Comparison of ENCODE assay signal across 28 cellular contexts in the genomic region with DNA sequence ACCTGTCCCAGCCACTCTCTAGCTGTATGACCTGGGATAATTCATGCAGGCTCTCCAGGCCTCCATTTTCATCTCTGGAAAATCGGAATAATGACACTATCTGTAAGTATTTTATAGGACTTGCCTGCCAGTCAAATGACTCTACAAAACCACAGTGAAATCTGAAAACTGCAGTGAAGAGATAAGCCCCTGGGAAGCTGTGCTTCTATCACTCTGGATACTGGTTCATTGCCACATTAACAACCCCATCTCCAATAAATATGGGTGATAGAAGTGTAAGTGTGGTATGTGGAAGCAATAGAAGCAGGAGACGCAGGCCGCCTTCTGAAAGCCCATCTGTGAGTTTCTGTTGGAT.
"Had no signal": no experiment of that assay in that cellular context is flagged by ENCODE, and none has a peak within 500 bp of the region (broad histone marks: within the 10 kb centered on the region; RNA-seq: fewer than 3 reads in every experiment).

No MANE protein-coding gene starts in this region.

- H3K4me3 ChIP-seq: body of pancreas, esophagus squamous epithelium, gastroesophageal sphincter, heart right ventricle, hepatocyte had no signal

- H3K4me2 ChIP-seq: hepatocyte had no signal

- H3K36me3 ChIP-seq: heart right ventricle had no signal

- H3K27me3 ChIP-seq: body of pancreas, esophagus squamous epithelium, gastroesophageal sphincter, hepatocyte had no signal

- ATAC-seq: activated CD8-positive, alpha-beta memory T cell treated with anti-CD3 and anti-CD28 coated beads, Interleukin-2, amount 10 ng/mL, durations not matched to agents 7 days and 5 days; activated CD8-positive, alpha-beta T cell treated with anti-CD3 and anti-CD28 coated beads, Interleukin-2, amount 10 ng/mL, durations not matched to agents 7 days and 5 days; body of pancreas; effector memory CD8-positive, alpha-beta T cell; gastroesophageal sphincter; heart right ventricle; WTC11 had no signal

- H3K27ac ChIP-seq: body of pancreas, gastroesophageal sphincter, heart right ventricle, hepatocyte had no signal

- H2AFZ ChIP-seq: hepatocyte had no signal

- FAIRE-seq: colon had no signal

- H3K9me3 ChIP-seq: body of pancreas, esophagus squamous epithelium had no signal

- DNase-seq: activated CD4-positive, alpha-beta memory T cell treated with anti-CD3 and anti-CD28 coated beads for 36 hours; activated CD4-positive, alpha-beta T cell treated with anti-CD3 and anti-CD28 coated beads for 1 hour; activated CD4-positive, alpha-beta T cell treated with anti-CD3 and anti-CD28 coated beads for 48 hours; activated CD8-positive, alpha-beta memory T cell treated with anti-CD3 and anti-CD28 coated beads, Interleukin-2, amount 10 ng/mL, durations not matched to agents 7 days and 5 days; activated CD8-positive, alpha-beta memory T cell treated with anti-CD3 and anti-CD28 coated beads, Interleukin-2, amount 50 U/mL, for 4 hours; activated CD8-positive, alpha-beta T cell treated with anti-CD3 and anti-CD28 coated beads, Interleukin-2, amount 10 ng/mL, durations not matched to agents 7 days and 5 days; activated gamma-delta T cell; activated naive CD4-positive, alpha-beta T cell; activated naive CD4-positive, alpha-beta T cell treated with anti-CD3 and anti-CD28 coated beads, Interleukin-2, amount 10 ng/mL, durations not matched to agents 7 days and 5 days; activated naive CD8-positive, alpha-beta T cell treated with anti-CD3 and anti-CD28 coated beads, Interleukin-2, amount 10 ng/mL, durations not matched to agents 7 days and 5 days; activated T-cell treated with anti-CD3 and anti-CD28 coated beads, Interleukin-2, amount 50 U/mL, for 1 hour; amygdala; aorta; body of pancreas; caudate nucleus; cortex of kidney; dermis blood vessel endothelial cell; effector CD4-positive, alpha-beta T cell; effector memory CD8-positive, alpha-beta T cell; erythroblast; esophagus squamous epithelium; foreskin melanocyte; heart right ventricle; T-helper 2 cell had no signal

- H3K4me1 ChIP-seq: gastroesophageal sphincter, heart right ventricle had no signal

- H3K79me2 ChIP-seq: hepatocyte had no signal
